Comparison of ENCODE assay signal across 23 cellular contexts in genomic region chr12:13345722-13346121, GRCh38.
DNase-seq lines count a peak whose midpoint lies in the region; ATAC-seq, FAIRE-seq and TF ChIP-seq lines count a peak whose summit lies in the region.
"Had no signal": no experiment of that assay in that cellular context is flagged by ENCODE, and none has a peak within 500 bp of the region (broad histone marks: within the 10 kb centered on the region; RNA-seq: fewer than 3 reads in every experiment).

No MANE protein-coding gene starts in this region.

- ATAC-seq in A549 (no peak), left lung (peak; percentile 71), upper lobe of right lung (peak; percentile 46)

- H3K4me2 ChIP-seq in A549, result no peak overlapping the region
- H3K4me2 ChIP-seq: BLaER1 treated with 17β-estradiol and CSF1 and Interleukin-3, amounts not matched to agents 10 nM and 100 nM had no signal

- H3K9me3 ChIP-seq in A549 (no peaks in the 10 kb centered on the region), left lung (no peaks in the 10 kb centered on the region), upper lobe of right lung (no peaks in the 10 kb centered on the region)
- H3K9me3 ChIP-seq: BE2C; BLaER1 treated with 17β-estradiol and CSF1 and Interleukin-3, amounts not matched to agents 10 nM and 100 nM had no signal

- TF ChIP-seq RAD21 in A549 (conservative IDR thresholded peaks at IDR 0.05 in 1 of 2, IDR thresholded peaks at IDR 0.05 in 1 of 2), result no peak

- no peak for TF ChIP-seq EP300 in A549 (IDR thresholded peaks at IDR 0.05)

- H3K27me3 ChIP-seq in left lung (no peaks in the 10 kb centered on the region), upper lobe of right lung (no peaks in the 10 kb centered on the region)
- H3K27me3 ChIP-seq: BE2C; BLaER1 treated with 17β-estradiol and CSF1 and Interleukin-3, amounts not matched to agents 10 nM and 100 nM had no signal

- intact Hi-C loops in left lung (cut with DNase I) (no loop called here), upper lobe of right lung (cut with DNase I) (no loop called here)

- peaks cover 36% of the 10 kb centered on the region for H3K4me1 ChIP-seq in A549
- H3K4me1 ChIP-seq in left lung, result no peaks in the 10 kb centered on the region
- H3K4me1 ChIP-seq in upper lobe of right lung, result no peaks in the 10 kb centered on the region
- H3K4me1 ChIP-seq: BE2C; BLaER1 treated with 17β-estradiol and CSF1 and Interleukin-3, amounts not matched to agents 10 nM and 100 nM had no signal

- H3K27ac ChIP-seq in A549 (peak overlapping the region in 1 of 2 experiments; percentile 72; a peak in 1 of 6 replicates), left lung (no peak overlapping the region), upper lobe of right lung (no peak overlapping the region)
- H3K27ac ChIP-seq: 22Rv1; BLaER1 treated with 17β-estradiol and CSF1 and Interleukin-3, amounts not matched to agents 10 nM and 100 nM had no signal

- FAIRE-seq in A549 (lab: Jason Lieb, UNC), result peak; percentile 7
- FAIRE-seq: A204.1, D721Med, GM12891, GM18507, H1 had no signal

- CTCF ChIA-PET in A549 (lab: Yijun Ruan, JAX), result interaction anchor here (0.7 to 3.7 kb wide), 5 partner anchors 16 to 159 kb away, joined by 4 to 13 read pairs (median 4); no protein-coding TSS in a partner anchor

- no peaks in the 10 kb centered on the region for H3K36me3 ChIP-seq in left lung
- H3K36me3 ChIP-seq in upper lobe of right lung, result no peaks in the 10 kb centered on the region
- H3K36me3 ChIP-seq: BE2C; BLaER1 treated with 17β-estradiol and CSF1 and Interleukin-3, amounts not matched to agents 10 nM and 100 nM had no signal

- no peak for TF ChIP-seq POLR2A in A549 (IDR thresholded peaks at IDR 0.05; ENCODE audit: low read length)

- no peak overlapping the region for H3K4me3 ChIP-seq in A549
- no peak overlapping the region for H3K4me3 ChIP-seq in left lung
- no peak overlapping the region for H3K4me3 ChIP-seq in upper lobe of right lung
- H3K4me3 ChIP-seq: BLaER1 treated with 17β-estradiol and CSF1 and Interleukin-3, amounts not matched to agents 10 nM and 100 nM had no signal

- POLR2A ChIA-PET in A549 (lab: Yijun Ruan, JAX), result interaction anchor here (0.7 kb wide), 1 partner anchor 13 kb away, joined by 3 read pairs; no protein-coding TSS in a partner anchor

- TF ChIP-seq CTCF in A549 (IDR thresholded peaks at IDR 0.05), result no peak
- TF ChIP-seq CTCF in left lung (IDR thresholded peaks at IDR 0.05), result no peak
- no peak for TF ChIP-seq CTCF in upper lobe of right lung (IDR thresholded peaks at IDR 0.05)

- DNase-seq in DMS53 (lab: John Stamatoyannopoulos, UW), result peak; percentile 33
- DNase-seq in DMS53 treated with DMSO at 0.1 percent for 48 hours (lab: John Stamatoyannopoulos, UW; ENCODE audit: unreplicated experiment), result no peak
- no peak for DNase-seq in A549 (ENCODE audit: low read depth in 1 of 2, low spot score in 1 of 2)
- no peak for DNase-seq in left lung
- no peak for DNase-seq in upper lobe of right lung
- DNase-seq in NK-92 (lab: John Stamatoyannopoulos, UW; ENCODE audit: unreplicated experiment), result no peak
- no peak for DNase-seq in foreskin melanocyte
- DNase-seq: ACHN; AML-193; BE2C; CD4-positive, alpha-beta T cell; CD8-positive, alpha-beta memory T cell; DMS 273 treated with DMSO at 0.1 percent for 48 hours; GF-D8; H7; HCEC 1CT had no signal

TF ChIP-seq in A549, 52 proteins besides CTCF, POLR2A, EP300 and RAD21:
- TF ChIP-seq CBX8 (IDR thresholded peaks at IDR 0.05) (no peak), ESRRA (IDR thresholded peaks at IDR 0.05; ENCODE audit: borderline replicate concordance, low read length) (no peak), CBX2 (IDR thresholded peaks at IDR 0.05; ENCODE audit: borderline replicate concordance, low read depth) (no peak), POLR2AphosphoS2 (conservative IDR thresholded peaks at IDR 0.05; ENCODE audit: low read length) (no peak)

Comparison
In these comparisons a context has a peak if more than half of its experiments do, and no peak if none do; other contexts are left out.
1. ATAC-seq: peak in left lung (single experiment) and upper lobe of right lung (single experiment); none in A549 (0 of 2).